Comparison of ENCODE assay signal across 9 cellular contexts in the genomic region with DNA sequence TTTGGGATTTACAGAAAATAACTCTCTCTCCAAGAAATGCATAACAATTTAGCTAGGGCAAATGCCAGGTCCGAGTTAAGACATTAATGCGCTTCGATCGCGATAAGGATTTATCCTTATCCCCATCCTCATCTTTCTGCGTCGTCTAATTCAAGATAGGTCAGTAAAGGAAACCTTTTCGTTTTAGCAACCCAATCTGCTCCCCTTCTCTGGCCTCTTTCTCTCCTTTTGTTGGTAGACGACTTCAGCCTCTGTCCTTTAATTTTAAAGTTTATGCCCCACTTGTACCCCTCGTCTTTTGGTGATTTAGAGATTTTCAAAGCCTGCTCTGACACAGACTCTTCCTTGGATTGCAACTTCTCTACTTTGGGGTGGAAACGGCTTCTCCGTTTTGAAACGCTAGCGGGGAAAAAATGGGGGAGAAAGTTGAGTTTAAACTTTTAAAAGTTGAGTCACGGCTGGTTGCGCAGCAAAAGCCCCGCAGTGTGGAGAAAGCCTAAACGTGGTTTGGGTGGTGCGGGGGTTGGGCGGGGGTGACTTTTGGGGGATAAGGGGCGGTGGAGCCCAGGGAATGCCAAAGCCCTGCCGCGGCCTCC. TPM values are rescaled to one million over a fixed set of nuclear protein-coding genes. Genes with fewer than 3 reads are reported as not detected.
DNase-seq lines count a peak whose midpoint lies in the region; ATAC-seq and TF ChIP-seq lines count a peak whose summit lies in the region.
"Had no signal": no experiment of that assay in that cellular context is flagged by ENCODE, and none has a peak within 500 bp of the region (broad histone marks: within the 10 kb centered on the region; RNA-seq: fewer than 3 reads in every experiment).

No MANE protein-coding gene starts in this region.

- DNase-seq in activated naive CD4-positive, alpha-beta T cell treated with anti-CD3 and anti-CD28 coated beads, Interleukin-2, amount 50 U/mL, for 16 hours: no peak
- DNase-seq in brain microvascular endothelial cell (peak; percentile 14), upper lobe of left lung (no peak), SHP77 (lab: John Stamatoyannopoulos, UW) (no peak)
- DNase-seq: DND-41 had no signal

- no peaks in the 10 kb centered on the region for H3K36me3 ChIP-seq in brain microvascular endothelial cell (replicated peaks)
- H3K36me3 ChIP-seq in mesodermal cell (ENCODE audit: control insufficient read depth, insufficient read depth, low read length): no peaks in the 10 kb centered on the region
- H3K36me3 ChIP-seq in upper lobe of left lung: no peaks in the 10 kb centered on the region

- peaks cover 4% of the 10 kb centered on the region for H3K36me3 Mint-ChIP-seq in activated naive CD4-positive, alpha-beta T cell treated with anti-CD3 and anti-CD28 coated beads, Interleukin-2, amount 50 U/mL, for 24 hours

- TF ChIP-seq POLR2A in upper lobe of left lung (IDR thresholded peaks at IDR 0.05): no peak

- peak overlapping the region; percentile 84 for H3K4me3 ChIP-seq in brain microvascular endothelial cell (ENCODE audit: low read depth, low read length)
- H3K4me3 ChIP-seq in mesodermal cell (ENCODE audit: extremely low read depth, insufficient read depth, low read length, poor library complexity, severe bottlenecking): peak overlapping the region; percentile 64
- peak overlapping the region in 3 of 4 donors; percentile 42 to 63 (median 55) for H3K4me3 ChIP-seq in upper lobe of left lung

- H3K4me3 Mint-ChIP-seq in activated naive CD4-positive, alpha-beta T cell treated with anti-CD3 and anti-CD28 coated beads, Interleukin-2, amount 50 U/mL, for 24 hours: peak overlapping the region; percentile 43

- peaks cover 15% of the 10 kb centered on the region for H3K4me1 Mint-ChIP-seq in activated naive CD4-positive, alpha-beta T cell treated with anti-CD3 and anti-CD28 coated beads, Interleukin-2, amount 50 U/mL, for 24 hours

- peak overlapping the region; percentile 25 for H3K27ac ChIP-seq in brain microvascular endothelial cell
- no peak overlapping the region for H3K27ac ChIP-seq in mesodermal cell (ENCODE audit: low read depth, low read length, severe bottlenecking)
- H3K27ac ChIP-seq in upper lobe of left lung: peak overlapping the region; percentile 69 to 86 (median 78)

- in situ Hi-C loops in brain microvascular endothelial cell (cut with HindIII; ENCODE audit: low pct_ligation_motif_present, low sequenced_read_pairs): no loop called here

- H3K4me1 ChIP-seq in mesodermal cell (ENCODE audit: control insufficient read depth, insufficient read depth, low read length, poor library complexity, severe bottlenecking): no peaks in the 10 kb centered on the region
- peaks cover 0 to 23% (median 9%) of the 10 kb centered on the region in 4 donors for H3K4me1 ChIP-seq in upper lobe of left lung

- H3K27me3 Mint-ChIP-seq in activated naive CD4-positive, alpha-beta T cell treated with anti-CD3 and anti-CD28 coated beads, Interleukin-2, amount 50 U/mL, for 24 hours: peaks cover 52% of the 10 kb centered on the region

- 29 to 35% methylated on average over 14 to 17 of the region's 23 CpGs for WGBS in mesodermal cell (ENCODE audit: insufficient coverage in 2 of 2), 2 experiments
- WGBS in upper lobe of left lung, 2 donors: 45 to 52% methylated on average over 20 to 23 of the region's 23 CpGs

- no peaks in the 10 kb centered on the region for H3K27me3 ChIP-seq in brain microvascular endothelial cell (replicated peaks)
- H3K27me3 ChIP-seq in upper lobe of left lung: peaks cover 0 to 18% (median 9%) of the 10 kb centered on the region in 4 donors

- H3K9me3 ChIP-seq in mesodermal cell (ENCODE audit: control insufficient read depth, low read length) (no peaks in the 10 kb centered on the region), upper lobe of left lung (no peaks in the 10 kb centered on the region)

- peak overlapping the region; percentile 41 for H3K27ac Mint-ChIP-seq in activated naive CD4-positive, alpha-beta T cell treated with anti-CD3 and anti-CD28 coated beads, Interleukin-2, amount 50 U/mL, for 24 hours

- no peak for TF ChIP-seq EP300 in upper lobe of left lung (IDR thresholded peaks at IDR 0.05)

- ATAC-seq in upper lobe of left lung (ENCODE audit: low FRiP score in 2 of 2) (no peak), HG03354 (IDR thresholded peaks at IDR 0.05; ENCODE audit: poor library complexity, severe bottlenecking, unreplicated experiment) (no peak), GM21447 (IDR thresholded peaks at IDR 0.05; ENCODE audit: unreplicated experiment) (no peak)

- no peaks in the 10 kb centered on the region for H3K9me3 Mint-ChIP-seq in activated naive CD4-positive, alpha-beta T cell treated with anti-CD3 and anti-CD28 coated beads, Interleukin-2, amount 50 U/mL, for 24 hours

- TF ChIP-seq CTCF in brain microvascular endothelial cell (IDR thresholded peaks at IDR 0.05; ENCODE audit: low read depth, low read length, missing control alignments) (no peak), upper lobe of left lung (IDR thresholded peaks at IDR 0.05) (no peak)

RNA-seq across cellular contexts. Expression of a gene that starts 0.5 kb away (rescaled TPM):
- 8.5 TPM for polyA plus RNA-seq in mesodermal cell (2013, experiment 1 of 2)
- 7.0 TPM for polyA plus RNA-seq in mesodermal cell (2013, experiment 2 of 2)
- 10 to 100 TPM in 2 of 6 donors, 1 to 10 TPM in 4; 1.2 to 15.7 (median 6.5) TPM for total RNA-seq in upper lobe of left lung
